8 cellular contexts compared by ENCODE assay signal in the genomic region with DNA sequence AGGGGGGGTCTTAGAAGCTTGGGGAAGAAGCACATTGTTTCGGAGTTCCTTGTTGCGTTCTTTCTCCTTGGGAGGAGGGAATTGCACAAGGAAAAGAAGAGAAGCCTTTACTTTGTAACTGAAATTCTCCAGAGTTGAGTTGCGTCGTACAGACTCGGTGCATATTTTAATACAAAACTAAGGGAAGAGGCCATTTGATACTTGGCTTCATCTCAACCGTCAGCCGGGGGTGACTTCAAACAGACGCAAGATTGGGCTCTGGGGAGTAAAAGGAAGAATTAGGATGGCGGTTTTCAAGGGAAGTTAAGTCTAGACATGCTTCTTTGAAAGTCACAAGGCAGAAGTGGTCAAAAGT. TPM values are rescaled to one million over a fixed set of nuclear protein-coding genes. Genes with fewer than 3 reads are reported as not detected.
DNase-seq lines count a peak whose midpoint lies in the region; ATAC-seq and TF ChIP-seq lines count a peak whose summit lies in the region.

No MANE protein-coding gene starts in this region.

- peak overlapping the region; percentile 5 to 32 for H3K27ac ChIP-seq in right atrium auricular region

- H3K9me3 ChIP-seq in right atrium auricular region, result no peaks in the 10 kb centered on the region

- TF ChIP-seq CTCF in GM12864 (IDR thresholded peaks at IDR 0.05; ENCODE audit: low read depth, low read length, missing control alignments) (no peak), WI38 (IDR thresholded peaks at IDR 0.05; ENCODE audit: low read depth, low read length) (no peak), right atrium auricular region (IDR thresholded peaks at IDR 0.05) (no peak), retinal pigment epithelial cell (conservative IDR thresholded peaks at IDR 0.05; ENCODE audit: low read depth, low read length) (no peak)

- no peaks in the 10 kb centered on the region for H3K36me3 ChIP-seq in right atrium auricular region

- DNase-seq in GM12864 (ENCODE audit: low read depth) (no peak), right atrium auricular region (ENCODE audit: low spot score) (no peak), retinal pigment epithelial cell (ENCODE audit: low read depth) (no peak), NCI-H146 treated with DMSO at 0.1 percent for 48 hours (lab: John Stamatoyannopoulos, UW; ENCODE audit: unreplicated experiment) (no peak), H4 (ENCODE audit: low spot score) (no peak), NCI-H524 (lab: John Stamatoyannopoulos, UW) (no peak), left colon (no peak)

- intact Hi-C loops in left colon (cut with DNase I, micrococcal nuclease), result no loop called here

- no peak for ATAC-seq in left colon

- H3K27me3 ChIP-seq in right atrium auricular region, result peaks cover 3 to 10% of the 10 kb centered on the region in 2 donors

- H3K4me1 ChIP-seq in right atrium auricular region, result peaks cover 0 to 35% of the 10 kb centered on the region in 2 donors

- 0 out of 2 replicates have a peak overlapping the region, but pooled peaks have one; percentile 7 for H3K4me3 ChIP-seq in GM12864 (ENCODE audit: low read depth, low read length)
- H3K4me3 ChIP-seq in WI38 (ENCODE audit: low read depth, low read length), result peak overlapping the region; percentile 27; the same call in 1 of the 2 replicates
- peak overlapping the region; percentile 36 to 54 for H3K4me3 ChIP-seq in right atrium auricular region
- peak overlapping the region; percentile 71 for H3K4me3 ChIP-seq in retinal pigment epithelial cell (ENCODE audit: low read length)

RNA-seq across cellular contexts. Expression of a gene that starts 1.5 kb away (rescaled TPM):
- total RNA-seq in right atrium auricular region, result 10 to 100 TPM in 1 of 2 donors, 1 to 10 TPM in 1; 4.2 to 26.3 TPM
- total RNA-seq in H4 (2014; rRNA removed; shearing (Covaris generic)), result 0.58 and 1.2 TPM in 2 replicates
- 100 to 1,000 TPM; 177 to 290 TPM for total RNA-seq in left colon

Comparison
In these comparisons a context has a peak if more than half of its experiments do, and no peak if none do; other contexts are left out.
1. H3K4me3 ChIP-seq: peak in every context shown above with its lines; median percentile 71 in retinal pigment epithelial cell; 45 in right atrium auricular region; 27 in WI38; 7 in GM12864.
2. RNA of a gene that starts 1.5 kb away (total RNA-seq): 177 to 290 TPM in left colon; 4.2 to 26.3 TPM in right atrium auricular region and 0.58 to 1.2 TPM in H4; every median in the first group is over 4 times any median in the second.